Comparison of ENCODE assay signal across 16 cellular contexts in the genomic region with DNA sequence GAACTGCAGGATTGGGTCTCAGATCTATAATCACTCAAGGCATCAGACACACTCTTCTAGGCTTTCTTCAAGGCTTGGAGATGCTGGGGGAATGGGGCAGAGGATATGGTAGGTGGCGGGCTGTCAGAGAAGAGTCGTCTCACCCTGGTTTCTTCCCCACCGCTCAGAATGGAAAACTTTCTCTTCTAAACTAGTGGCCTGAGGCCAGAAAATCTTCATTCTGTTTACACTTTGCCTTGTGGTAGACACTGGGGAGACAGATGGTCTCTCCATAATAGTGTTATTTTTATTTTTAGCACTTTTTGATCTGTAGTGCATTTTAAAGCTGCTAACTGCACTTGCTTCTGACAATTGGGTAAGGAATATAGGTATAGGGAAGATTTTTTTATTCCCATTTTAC. TPM values are rescaled to one million over a fixed set of nuclear protein-coding genes. Genes with fewer than 3 reads are reported as not detected.
A peak's percentile ranks its signal among the peaks of the same experiment; 100 is the strongest.
DNase-seq lines count a peak whose midpoint lies in the region; ATAC-seq, FAIRE-seq and TF ChIP-seq lines count a peak whose summit lies in the region.
"Had no signal": no experiment of that assay in that cellular context is flagged by ENCODE, and none has a peak within 500 bp of the region (broad histone marks: within the 10 kb centered on the region; RNA-seq: fewer than 3 reads in every experiment).

No MANE protein-coding gene starts in this region.

- H3K27me3 Mint-ChIP-seq in brain (peaks cover 4% of the 10 kb centered on the region), type B pancreatic cell (peaks cover 4% of the 10 kb centered on the region)
- peaks cover 12% of the 10 kb centered on the region for H3K27me3 Mint-ChIP-seq in activated T-cell treated with anti-CD3 and anti-CD28 coated beads, Interleukin-2, amount 50 U/mL, for 24 hours

- H3K9me3 Mint-ChIP-seq in brain (peaks cover 0 to under 1% (median 0%) of the 10 kb centered on the region in 5 experiments), type B pancreatic cell (no peaks in the 10 kb centered on the region)
- no peaks in the 10 kb centered on the region for H3K9me3 Mint-ChIP-seq in activated T-cell treated with anti-CD3 and anti-CD28 coated beads, Interleukin-2, amount 50 U/mL, for 24 hours
- H3K9me3 Mint-ChIP-seq: activated CD8-positive, alpha-beta T cell treated with anti-CD3 and anti-CD28 coated beads for 36 hours; stimulated activated effector memory CD8-positive, alpha-beta T cell treated with anti-CD3 and anti-CD28 coated beads, Interleukin-12 subunit alpha, Interleukin-12 subunit beta, amount 100 ng/mL, for 72 hours had no signal

- peaks cover 2% of the 10 kb centered on the region for H3K36me3 ChIP-seq in muscle layer of colon (ENCODE audit: insufficient read depth, low read length)

- DNase-seq in GM12891 (ENCODE audit: insufficient read length, low spot score) = no peak
- DNase-seq in activated T-cell treated with anti-CD3 and anti-CD28 coated beads, Interleukin-2, amount 50 U/mL, for 24 hours = no peak
- DNase-seq in erythroblast (lab: John Stamatoyannopoulos, UW) = no peak
- no peak for DNase-seq in type B pancreatic cell (ENCODE audit: extremely low spot score, unreplicated experiment)
- DNase-seq: activated CD8-positive, alpha-beta T cell treated with anti-CD3 and anti-CD28 coated beads for 36 hours; effector memory CD4-positive, alpha-beta T cell; NCI-H187; NCI-H510A treated with DMSO at 0.1 percent for 48 hours; stimulated activated CD4-positive, alpha-beta T cell treated with anti-CD3 and anti-CD28 coated beads, Interleukin-12 subunit alpha, Interleukin-12 subunit beta, amount 100 ng/mL, for 4 hours; T-helper 17 cell had no signal

- no peak for TF ChIP-seq CTCF in brain (conservative IDR thresholded peaks at IDR 0.05)
- no peak for TF ChIP-seq CTCF in type B pancreatic cell (conservative IDR thresholded peaks at IDR 0.05)

- H3K27me3 ChIP-seq in muscle layer of colon (ENCODE audit: control insufficient read depth in 1 of 2, insufficient read depth in 2 of 2, low read length in 2 of 2) = no peaks in the 10 kb centered on the region

- H3K9me3 ChIP-seq in muscle layer of colon (ENCODE audit: low read length) = no peaks in the 10 kb centered on the region

- peak; percentile 23 for FAIRE-seq in GM12891 (lab: Jason Lieb, UNC)

- TF ChIP-seq POLR2A in GM12891 (IDR thresholded peaks at IDR 0.05; ENCODE audit: low read depth, low read length) (no peak), erythroblast (IDR thresholded peaks at IDR 0.05; ENCODE audit: low read length) (no peak)

- H3K36me3 Mint-ChIP-seq in brain = no peaks in the 10 kb centered on the region
- H3K36me3 Mint-ChIP-seq in activated T-cell treated with anti-CD3 and anti-CD28 coated beads, Interleukin-2, amount 50 U/mL, for 24 hours (ENCODE audit: low read depth) = no peaks in the 10 kb centered on the region
- no peaks in the 10 kb centered on the region for H3K36me3 Mint-ChIP-seq in type B pancreatic cell
- H3K36me3 Mint-ChIP-seq: activated naive CD8-positive, alpha-beta T cell; stimulated activated effector memory CD8-positive, alpha-beta T cell treated with anti-CD3 and anti-CD28 coated beads, Interleukin-12 subunit alpha, Interleukin-12 subunit beta, amount 100 ng/mL, for 72 hours had no signal

- H3K4me1 ChIP-seq in muscle layer of colon (ENCODE audit: insufficient read depth, low read length) = peaks cover 62% of the 10 kb centered on the region

- peaks cover 57% of the 10 kb centered on the region for H3K4me1 Mint-ChIP-seq in brain
- peaks cover 1% of the 10 kb centered on the region for H3K4me1 Mint-ChIP-seq in activated T-cell treated with anti-CD3 and anti-CD28 coated beads, Interleukin-2, amount 50 U/mL, for 24 hours (ENCODE audit: low read depth)
- H3K4me1 Mint-ChIP-seq in type B pancreatic cell (ENCODE audit: unreplicated experiment) = peaks cover 40% of the 10 kb centered on the region

- H3K27ac Mint-ChIP-seq in brain (peak overlapping the region in 3 of 5 experiments; percentile 34 to 90 (median 41)), type B pancreatic cell (no peak overlapping the region)
- H3K27ac Mint-ChIP-seq in activated T-cell treated with anti-CD3 and anti-CD28 coated beads, Interleukin-2, amount 50 U/mL, for 24 hours = no peak overlapping the region
- H3K27ac Mint-ChIP-seq: activated CD8-positive, alpha-beta T cell treated with anti-CD3 and anti-CD28 coated beads for 36 hours; activated naive CD8-positive, alpha-beta T cell; stimulated activated effector memory CD8-positive, alpha-beta T cell treated with anti-CD3 and anti-CD28 coated beads, Interleukin-12 subunit alpha, Interleukin-12 subunit beta, amount 100 ng/mL, for 72 hours; T-helper 17 cell had no signal

- ATAC-seq in GM21423 (IDR thresholded peaks at IDR 0.05; ENCODE audit: unreplicated experiment) = no peak
- ATAC-seq: T-helper 17 cell had no signal

- H3K4me3 Mint-ChIP-seq in brain = no peak overlapping the region
- no peak overlapping the region for H3K4me3 Mint-ChIP-seq in activated T-cell treated with anti-CD3 and anti-CD28 coated beads, Interleukin-2, amount 50 U/mL, for 24 hours
- no peak overlapping the region for H3K4me3 Mint-ChIP-seq in type B pancreatic cell
- H3K4me3 Mint-ChIP-seq: activated CD8-positive, alpha-beta T cell treated with anti-CD3 and anti-CD28 coated beads for 36 hours; activated naive CD8-positive, alpha-beta T cell; stimulated activated effector memory CD8-positive, alpha-beta T cell treated with anti-CD3 and anti-CD28 coated beads, Interleukin-12 subunit alpha, Interleukin-12 subunit beta, amount 100 ng/mL, for 72 hours; T-helper 17 cell had no signal

- peak overlapping the region; percentile 47 for H3K9ac ChIP-seq in muscle layer of colon (ENCODE audit: low read length)

- H3K27ac ChIP-seq in muscle layer of colon (ENCODE audit: low read depth, low read length) = peak overlapping the region; percentile 85
- H3K27ac ChIP-seq in temporal lobe (ENCODE audit: low read depth, low read length) = peak overlapping the region; percentile 38

- peak overlapping the region in 1 of 2 donors; percentile 67 for H3K4me3 ChIP-seq in muscle layer of colon (ENCODE audit: low read depth in 1 of 2, low read length in 2 of 2)

TF ChIP-seq in GM12891, 5 proteins besides CTCF, POLR2A, EP300 and RAD21:
- no peak for TF ChIP-seq POU2F2 (IDR thresholded peaks at IDR 0.05; ENCODE audit: low read depth, low read length)
- TF ChIP-seq SPI1 (IDR thresholded peaks at IDR 0.05; ENCODE audit: low read depth, low read length) = no peak
- TF ChIP-seq TAF1 (IDR thresholded peaks at IDR 0.05; ENCODE audit: low read depth, low read length) = no peak
- no peak for TF ChIP-seq PAX5 (IDR thresholded peaks at IDR 0.05; ENCODE audit: insufficient read depth, low read length, severe bottlenecking)
- TF ChIP-seq POLR2AphosphoS5 (IDR thresholded peaks at IDR 0.05; ENCODE audit: low read depth, low read length) = no peak

RNA-seq across cellular contexts. Expression of a gene that starts 2.6 kb away (rescaled TPM):
- polyA plus RNA-seq in GM12891 (2012; ENCODE audit: low read depth, missing spikeins) = not detected
- polyA plus RNA-seq in brain (ENCODE audit: insufficient read depth, low read depth, low replicate concordance) = 13.3 TPM
- total RNA-seq in temporal lobe (0.49 TPM), type B pancreatic cell (ENCODE audit: low replicate concordance) (0.07 and 1.1 TPM in 2 replicates)
- total RNA-seq: activated CD8-positive, alpha-beta T cell treated with anti-CD3 and anti-CD28 coated beads for 36 hours; T-helper 17 cell had no signal

RNA-seq across cellular contexts. Expression of a gene that starts 15.7 kb away (rescaled TPM):
- not detected for polyA plus RNA-seq in GM12891 (2012; ENCODE audit: low read depth, missing spikeins)
- not detected for polyA plus RNA-seq in brain (ENCODE audit: insufficient read depth, low read depth, low replicate concordance)
- not detected for total RNA-seq in temporal lobe
- total RNA-seq in type B pancreatic cell (ENCODE audit: low replicate concordance) = not detected in 2 replicates
- total RNA-seq: activated CD8-positive, alpha-beta T cell treated with anti-CD3 and anti-CD28 coated beads for 36 hours; T-helper 17 cell had no signal

Comparison
In these comparisons a context has a peak if more than half of its experiments do, and no peak if none do; other contexts are left out.
1. H3K27ac Mint-ChIP-seq: peak in brain (3 of 5); none in activated T-cell treated with anti-CD3 and anti-CD28 coated beads, Interleukin-2, amount 50 U/mL, for 24 hours (single experiment) and type B pancreatic cell (single experiment).